26 cellular contexts compared by ENCODE assay signal in the genomic region with DNA sequence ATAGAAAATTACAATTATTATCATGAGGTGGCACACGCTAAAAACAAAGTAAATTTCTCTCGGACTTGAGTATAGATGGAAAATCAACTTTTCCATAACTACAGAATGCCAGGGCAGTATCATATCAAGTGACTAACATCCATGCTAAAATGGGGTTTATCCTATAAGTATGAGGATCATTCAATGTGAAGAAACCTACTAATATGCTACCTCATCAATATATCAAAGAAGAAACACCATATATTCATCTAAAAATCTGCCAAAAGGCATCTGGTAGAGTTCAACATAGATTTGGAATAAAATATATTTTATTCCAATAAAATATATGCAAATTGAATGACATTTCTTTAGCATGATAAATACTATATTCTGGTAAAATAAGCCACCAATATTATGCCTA.
"Had no signal": no experiment of that assay in that cellular context is flagged by ENCODE, and none has a peak within 500 bp of the region (broad histone marks: within the 10 kb centered on the region; RNA-seq: fewer than 3 reads in every experiment).

No MANE protein-coding gene starts in this region.

- H3K4me1 ChIP-seq: neural progenitor cell, parathyroid adenoma, thyroid gland had no signal

- H3K9ac ChIP-seq: neural progenitor cell, parathyroid adenoma had no signal

- H3K4me3 ChIP-seq: neural progenitor cell, ovary, psoas muscle, skin epidermis, stomach, thoracic aorta, thyroid gland, tibial nerve, upper lobe of left lung, vagina had no signal

- ATAC-seq: naive thymus-derived CD4-positive, alpha-beta T cell; natural killer cell; psoas muscle; right cardiac atrium; sciatic nerve; stimulated activated effector memory CD8-positive, alpha-beta T cell treated with anti-CD3 and anti-CD28 coated beads, Interleukin-12 subunit alpha, Interleukin-12 subunit beta, amount 100 ng/mL, for 72 hours; stimulated activated naive B cell treated with anti-CD40 and anti-IgM and Interleukin-4, amounts not matched to agents 10 μg/mL and 1 μg/mL and 100 μg/mL, for 72 hours had no signal

- H3K36me3 ChIP-seq: neural progenitor cell, ovary, stomach, thoracic aorta, thyroid gland, tibial nerve, upper lobe of left lung, vagina had no signal

- H3K9me3 ChIP-seq: ovary, psoas muscle, stomach, thoracic aorta, thyroid gland, tibial nerve, upper lobe of left lung, vagina had no signal

- H3K27me3 ChIP-seq: neural progenitor cell, ovary, stomach, thyroid gland, tibial nerve, upper lobe of left lung, vagina had no signal

- DNase-seq: naive thymus-derived CD4-positive, alpha-beta T cell; natural killer cell; occipital lobe; ovary; posterior cingulate gyrus; psoas muscle; right cardiac atrium; stimulated activated CD4-positive, alpha-beta T cell treated with anti-CD3 and anti-CD28 coated beads, Interleukin-15, amount 100 ng/mL, for 24 hours; stimulated activated CD4-positive, alpha-beta T cell treated with anti-CD3 and anti-CD28 coated beads, Interleukin-2, amount 100 ng/mL, for 24 hours; stimulated activated CD4-positive, alpha-beta T cell treated with anti-CD3 and anti-CD28 coated beads, Interleukin-2, amount 100 ng/mL, for 48 hours; stimulated activated CD4-positive, alpha-beta T cell treated with anti-CD3 and anti-CD28 coated beads, Interleukin-4, amount 100 ng/mL, for 24 hours; stimulated activated naive B cell treated with anti-CD40 and anti-IgM and Interleukin-4, amounts not matched to agents 10 μg/mL and 1 μg/mL and 100 μg/mL, for 72 hours; stimulated activated naive CD4-positive, alpha-beta T cell treated with Interleukin-2 at 50 U/mL for 16 hours; stomach; thyroid gland; trophoblast cell; upper lobe of left lung had no signal

- H2AFZ ChIP-seq: neural progenitor cell, parathyroid adenoma had no signal

- H3K27ac ChIP-seq: neural progenitor cell, ovary, parathyroid adenoma, psoas muscle, skin epidermis, stomach, thoracic aorta, thyroid gland, tibial nerve, upper lobe of left lung, vagina had no signal

- FAIRE-seq: urothelium cell line had no signal

- H3K4me2 ChIP-seq: neural progenitor cell had no signal

- H3K79me2 ChIP-seq: parathyroid adenoma had no signal
